Comparison of ENCODE assay signal across 8 cellular contexts in genomic region chr16:30186782-30187555, GRCh38. TPM values are rescaled to one million over a fixed set of nuclear protein-coding genes. Genes with fewer than 3 reads are reported as not detected.
DNase-seq lines count a peak whose midpoint lies in the region; ATAC-seq and TF ChIP-seq lines count a peak whose summit lies in the region.

No MANE protein-coding gene starts in this region.

- peaks cover 3 to 48% of the 10 kb centered on the region in 2 donors for H3K4me1 ChIP-seq in left lung

- peak; percentile 75 for DNase-seq in 8988T
- DNase-seq in H7 = peak; percentile 92
- peak; percentile 45 to 51 for DNase-seq in cardiac fibroblast (ENCODE audit: low read depth in 2 of 2)
- peak; percentile 75 to 94 for DNase-seq in left lung
- DNase-seq in stimulated activated CD4-positive, alpha-beta T cell treated with anti-CD3 and anti-CD28 coated beads, TNF-alpha, amount 100 ng/mL, for 48 hours (ENCODE audit: low read depth in 3 of 3) = peak; percentile 75 to 92 (median 80)
- DNase-seq in NCI-H2029 treated with DMSO at 0.1 percent for 48 hours (lab: John Stamatoyannopoulos, UW) = no peak

- TF ChIP-seq CTCF in cardiac fibroblast (IDR thresholded peaks at IDR 0.05; ENCODE audit: low read depth, low read length) (peak; percentile 74), left lung (IDR thresholded peaks at IDR 0.05) (peak; percentile 47 to 81)

- intact Hi-C loops in left lung (cut with DNase I) = no loop called here

- ATAC-seq in activated CD4-positive, CD25-positive, alpha-beta regulatory T cell treated with anti-CD3 and anti-CD28 coated beads, Interleukin-2, amount 50 U/mL, for 24 hours = peak; percentile 9 to 16
- ATAC-seq in left lung = peak; percentile 41
- ATAC-seq in HG02642 (IDR thresholded peaks at IDR 0.05; ENCODE audit: poor library complexity, unreplicated experiment) = no peak

- H3K27ac ChIP-seq in left lung = peak overlapping the region; percentile 13 to 97

- H3K27me3 ChIP-seq in H7 (ENCODE audit: control insufficient read depth, insufficient read depth, low read length) (peaks cover 21% of the 10 kb centered on the region), left lung (no peaks in the 10 kb centered on the region)

- H3K9me3 ChIP-seq in left lung = no peaks in the 10 kb centered on the region

- H3K4me3 ChIP-seq in H7 (ENCODE audit: insufficient read depth, low read depth, low read length) = no peak overlapping the region
- no peak overlapping the region for H3K4me3 ChIP-seq in cardiac fibroblast (replicated peaks in 1 of 2; ENCODE audit: low read depth in 2 of 2, low read length in 2 of 2)
- H3K4me3 ChIP-seq in left lung = peak overlapping the region in 1 of 2 donors; percentile 76

- H3K36me3 ChIP-seq in H7 (replicated peaks; ENCODE audit: control insufficient read depth, insufficient read depth, low read length) (no peaks in the 10 kb centered on the region), left lung (peaks cover 0 to 24% of the 10 kb centered on the region in 2 donors)

RNA-seq across cellular contexts. Expression of gene CORO1A, which starts 3.6 kb away (rescaled TPM):
- total RNA-seq in H7 (2014; rRNA removed; shearing (Covaris generic)) = 5.8 and 5.9 TPM in 2 replicates
- 100 to 1,000 TPM in 1 of 2 donors, 10 to 100 TPM in 1; 29.3 to 172 TPM for total RNA-seq in left lung

RNA-seq across cellular contexts. Expression of gene BOLA2B, which starts 6.5 kb away (rescaled TPM):
- 31.2 and 63.1 TPM in 2 replicates for total RNA-seq in H7 (2014; rRNA removed; shearing (Covaris generic))
- total RNA-seq in left lung = 100 to 1,000 TPM in 1 of 2 donors, 10 to 100 TPM in 1; 59.3 to 101 TPM

RNA-seq across cellular contexts. Expression of gene SLX1A, which starts 6.7 kb away (rescaled TPM):
- 81.0 and 83.6 TPM in 2 replicates for total RNA-seq in H7 (2014; rRNA removed; shearing (Covaris generic))
- total RNA-seq in left lung = 10 to 100 TPM; 21.5 to 25.5 TPM

RNA-seq across cellular contexts. Expression of gene SULT1A3, which starts 12.1 kb away (rescaled TPM):
- total RNA-seq in H7 (2014; rRNA removed; shearing (Covaris generic)) = 4.2 and 6.5 TPM in 2 replicates
- total RNA-seq in left lung = 10 to 100 TPM; 19.7 to 29.3 TPM
